In the genomic region with DNA sequence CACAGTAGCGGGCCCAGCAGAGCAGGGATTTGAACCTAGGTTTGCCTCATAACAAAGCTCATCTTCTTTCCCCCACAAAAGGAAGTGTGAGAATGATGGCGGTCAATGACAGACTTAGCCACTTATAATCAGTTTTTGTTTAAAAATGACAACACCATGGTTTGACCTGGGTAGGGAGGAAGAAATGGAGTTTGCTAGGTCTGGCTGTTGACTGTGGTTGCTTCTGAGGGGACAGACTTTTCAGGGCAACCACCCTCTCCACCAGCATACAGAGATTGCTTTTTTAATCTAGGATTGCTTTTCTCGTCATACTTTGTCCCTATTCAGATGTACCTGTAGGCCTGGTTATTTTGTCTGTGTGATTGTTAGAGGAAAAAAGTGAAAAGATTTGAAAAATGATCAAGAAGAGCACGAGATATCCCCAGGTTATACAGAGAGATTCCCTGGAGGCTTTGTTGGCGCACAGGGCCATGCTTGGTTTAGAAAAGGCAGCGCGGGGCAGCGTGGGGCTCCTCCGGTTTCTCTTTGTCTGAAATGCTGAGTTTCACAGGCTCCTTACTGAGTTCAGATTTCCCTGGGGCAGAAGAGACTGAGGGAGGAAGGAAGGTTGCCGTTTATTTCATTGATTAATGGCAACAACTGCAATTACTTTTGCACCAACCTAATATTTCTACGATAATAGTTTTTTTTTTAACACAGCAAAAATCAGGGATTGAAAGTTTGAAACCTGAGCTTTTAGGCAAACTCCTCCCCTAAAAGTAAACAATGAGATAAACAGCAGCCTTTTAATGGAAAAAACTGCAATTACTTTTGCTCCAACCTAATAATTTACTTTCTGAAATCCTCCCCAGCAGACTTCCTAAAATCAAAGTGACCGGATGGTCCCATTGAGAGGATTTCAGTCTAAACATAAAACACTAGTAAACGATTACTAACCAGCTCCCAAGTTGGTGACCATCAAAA, we compare ENCODE assay signal across 13 cellular contexts.
DNase-seq lines count a peak whose midpoint lies in the region; ATAC-seq, FAIRE-seq and TF ChIP-seq lines count a peak whose summit lies in the region.
"Had no signal": no experiment of that assay in that cellular context is flagged by ENCODE, and none has a peak within 500 bp of the region (broad histone marks: within the 10 kb centered on the region; RNA-seq: fewer than 3 reads in every experiment).

No MANE protein-coding gene starts in this region.

- no peak for TF ChIP-seq RAD21 in HepG2 (CRISPR knock-in tag; IDR thresholded peaks at IDR 0.05)

- no peak overlapping the region for H3K27ac Mint-ChIP-seq in activated naive CD4-positive, alpha-beta T cell treated with anti-CD3 and anti-CD28 coated beads for 36 hours

- WGBS in body of pancreas, 2 donors, result 42 to 55% methylated on average over 13 of the region's 13 CpGs
- WGBS in HepG2 (ENCODE audit: low lambda C conversion rate), result 24% methylated on average over 13 of the region's 13 CpGs

- TF ChIP-seq POLR2A in body of pancreas (IDR thresholded peaks at IDR 0.05) (no peak), HepG2 (IDR thresholded peaks at IDR 0.05; ENCODE audit: insufficient read depth in 1 of 2, low read depth in 2 of 2, low read length in 2 of 2) (no peak)

- ATAC-seq in body of pancreas, result no peak
- peak; percentile 38 for ATAC-seq in HepG2
- no peak for ATAC-seq in HG02610 (IDR thresholded peaks at IDR 0.05; ENCODE audit: unreplicated experiment)
- ATAC-seq: GM12878 had no signal

- intact Hi-C loops in A673 (cut with micrococcal nuclease; ENCODE audit: unreplicated experiment) (no loop called here), body of pancreas (cut with DNase I) (loop anchor here (10.0 kb wide), 1 partner anchor 49 kb away; no protein-coding TSS in a partner anchor), HepG2 (cut with micrococcal nuclease; ENCODE audit: unreplicated experiment) (no loop called here)
- intact Hi-C loops in activated naive CD4-positive, alpha-beta T cell treated with anti-CD3 and anti-CD28 coated beads for 36 hours (cut with micrococcal nuclease), result no loop called here

- no peak; a peak in 1 of 4 replicates for TF ChIP-seq EP300 in HepG2 (IDR thresholded peaks at IDR 0.05; ENCODE audit: low read depth in 2 of 2, low read length in 2 of 2)
- no peak for TF ChIP-seq EP300 in HepG2 (CRISPR knock-in tag; IDR thresholded peaks at IDR 0.05; ENCODE audit: borderline replicate concordance)

- POLR2A ChIA-PET in A673 (lab: Charles Lee; ENCODE audit: low non-redundant PET) (no interaction called here), HepG2 (lab: Yijun Ruan, JAX) (interaction anchor here (0.6 to 2.3 kb wide), 10 partner anchors 8 to 115 kb away, joined by 3 to 21 read pairs (median 4); no protein-coding TSS in a partner anchor)

- H3K27me3 ChIP-seq in A673 (replicated peaks; ENCODE audit: insufficient read depth, low read depth, low read length, poor library complexity) (no peaks in the 10 kb centered on the region), body of pancreas (no peaks in the 10 kb centered on the region), HepG2 (ENCODE audit: control insufficient read depth in 1 of 2, insufficient read depth in 2 of 2, low read length in 2 of 2) (no peaks in the 10 kb centered on the region)

- TF ChIP-seq CTCF in A673 (conservative IDR thresholded peaks at IDR 0.05; ENCODE audit: low read depth, low read length), result no peak
- no peak for TF ChIP-seq CTCF in body of pancreas (IDR thresholded peaks at IDR 0.05)
- no peak for TF ChIP-seq CTCF in HepG2 (CRISPR knock-in tag; IDR thresholded peaks at IDR 0.05)

- H3K27ac ChIP-seq in A673 (ENCODE audit: low read depth, low read length, poor library complexity, severe bottlenecking), result peak overlapping the region; percentile 76
- peak overlapping the region; percentile 18 to 68 (median 28) for H3K27ac ChIP-seq in body of pancreas
- H3K27ac ChIP-seq in HepG2 (ENCODE audit: extremely low read length, insufficient read depth, low read length), result peak overlapping the region; percentile 75
- H3K27ac ChIP-seq: epithelial cell of prostate had no signal

- in situ Hi-C loops in HepG2 (cut with HindIII; ENCODE audit: extremely low pct_ligation_motif_present, low pct_unique_long_range_greater_than_20kb), result loop anchor here (10.0 kb wide), 1 partner anchor 129 kb away; a partner anchor contains a TSS

- H3K4me1 ChIP-seq in A673 (ENCODE audit: insufficient read depth, low read length, poor library complexity, severe bottlenecking) (peaks cover 40% of the 10 kb centered on the region), body of pancreas (peaks cover 48% of the 10 kb centered on the region), HepG2 (ENCODE audit: insufficient read depth, low read length) (peaks cover 93% of the 10 kb centered on the region)

- peak; percentile 78 for DNase-seq in A673 (ENCODE audit: low spot score)
- DNase-seq in NCI-H1436 treated with DMSO at 0.1 percent for 48 hours (lab: John Stamatoyannopoulos, UW), result peak; percentile 16
- peak in 1 of 4 donors; percentile 32 for DNase-seq in body of pancreas
- DNase-seq in HepG2 (ENCODE audit: low spot score), result no peak
- DNase-seq in activated naive CD4-positive, alpha-beta T cell treated with anti-CD3 and anti-CD28 coated beads for 36 hours, result no peak
- DNase-seq in superior temporal gyrus (ENCODE audit: extremely low spot score), result no peak
- DNase-seq in LoVo (ENCODE audit: low spot score), result no peak
- DNase-seq: activated CD4-positive, CD25-positive, alpha-beta regulatory T cell; activated T-cell treated with anti-CD3 and anti-CD28 coated beads, Interleukin-2, amount 50 U/mL, for 1 hour; NCI-H774 had no signal

- H3K36me3 Mint-ChIP-seq in activated naive CD4-positive, alpha-beta T cell treated with anti-CD3 and anti-CD28 coated beads for 36 hours (ENCODE audit: low read depth), result no peaks in the 10 kb centered on the region

- H3K36me3 ChIP-seq in A673 (ENCODE audit: insufficient read depth, low read length, poor library complexity, severe bottlenecking) (no peaks in the 10 kb centered on the region), body of pancreas (replicated peaks in 1 of 2; ENCODE audit: insufficient read depth in 1 of 2, low read depth in 2 of 2) (no peaks in the 10 kb centered on the region), HepG2 (replicated peaks in 1 of 2; ENCODE audit: control insufficient read depth in 1 of 2, insufficient read depth in 2 of 2, low read length in 2 of 2) (peaks cover 3 to 7% of the 10 kb centered on the region in 2 experiments; a peak in 2 of 5 replicates)

- H3K9me3 ChIP-seq in A673 (ENCODE audit: low read depth, low read length, poor library complexity, severe bottlenecking) (no peaks in the 10 kb centered on the region), body of pancreas (no peaks in the 10 kb centered on the region), HepG2 (ENCODE audit: low read length) (no peaks in the 10 kb centered on the region)

- no peaks in the 10 kb centered on the region for H3K9me3 Mint-ChIP-seq in activated naive CD4-positive, alpha-beta T cell treated with anti-CD3 and anti-CD28 coated beads for 36 hours

- H3K4me2 ChIP-seq in HepG2 (ENCODE audit: low read depth, low read length), result peak overlapping the region; percentile 76

- H3K4me1 Mint-ChIP-seq in activated naive CD4-positive, alpha-beta T cell treated with anti-CD3 and anti-CD28 coated beads for 36 hours (ENCODE audit: low read depth), result no peaks in the 10 kb centered on the region

- H3K27me3 Mint-ChIP-seq in activated naive CD4-positive, alpha-beta T cell treated with anti-CD3 and anti-CD28 coated beads for 36 hours (ENCODE audit: low read depth), result no peaks in the 10 kb centered on the region

- CTCF ChIA-PET in A673 (lab: Charles Lee) (no interaction called here), HepG2 (lab: Yijun Ruan, JAX; ENCODE audit: low intra/inter-chr PET ratio, low total read pairs) (no interaction called here)
- CTCF ChIA-PET in activated naive CD4-positive, alpha-beta T cell treated with anti-CD3 and anti-CD28 coated beads for 36 hours (lab: Charles Lee), result interaction anchor here (0.6 kb wide), 1 partner anchor 164 kb away, joined by 3 read pairs; no protein-coding TSS in a partner anchor

- no TSS peak for BruUV-seq in A673 (replicated peaks; lab: Mats Ljungman, UMichigan)
- no TSS peak for BruUV-seq in HepG2 (replicated peaks; lab: Mats Ljungman, UMichigan)

- peak overlapping the region; percentile 59 for H3K9ac ChIP-seq in HepG2 (ENCODE audit: insufficient read depth, low read depth, low read length)

- H3K4me3 ChIP-seq in A673 (ENCODE audit: low read depth, low read length, poor library complexity, severe bottlenecking), result peak overlapping the region; percentile 15
- no peak overlapping the region for H3K4me3 ChIP-seq in body of pancreas
- H3K4me3 ChIP-seq in HepG2 (replicated peaks in 1 of 3; ENCODE audit: insufficient read depth in 1 of 3, low read depth in 2 of 3, low read length in 3 of 3), result peak overlapping the region in 2 of 3 experiments; percentile 39 to 50; a peak in 4 of 6 replicates
- H3K4me3 ChIP-seq: GM12878 had no signal

- FAIRE-seq in HepG2 (lab: Jason Lieb, UNC), result no peak
- FAIRE-seq: GM12878 had no signal

- H4K20me1 ChIP-seq in HepG2 (ENCODE audit: insufficient read depth, low read length), result peaks cover 41% of the 10 kb centered on the region; the same call in 1 of the 2 replicates

- H3K79me2 ChIP-seq in HepG2 (ENCODE audit: insufficient read depth, low read length), result peaks cover 92% of the 10 kb centered on the region

- no peak overlapping the region for H3K4me3 Mint-ChIP-seq in activated naive CD4-positive, alpha-beta T cell treated with anti-CD3 and anti-CD28 coated beads for 36 hours

- H2AFZ ChIP-seq in HepG2 (ENCODE audit: low read length), result no peak overlapping the region

TF ChIP-seq in HepG2, 621 proteins besides CTCF, POLR2A, EP300 and RAD21 (continues in another document):
- TF ChIP-seq FOSL2 (CRISPR knock-in tag; IDR thresholded peaks at IDR 0.05), result no peak
- TF ChIP-seq ZNF616 (CRISPR knock-in tag; IDR thresholded peaks at IDR 0.05; ENCODE audit: low read depth), result no peak
- no peak for TF ChIP-seq ZNF431 (CRISPR knock-in tag; IDR thresholded peaks at IDR 0.05; ENCODE audit: borderline replicate concordance, low read depth)
- peak; percentile 81 for TF ChIP-seq ESRRA (CRISPR knock-in tag; IDR thresholded peaks at IDR 0.05; ENCODE audit: low read depth)
- peak; percentile 34; the same call in 1 of the 2 replicates for TF ChIP-seq BCL6 (CRISPR knock-in tag; IDR thresholded peaks at IDR 0.05)

Comparison
In these comparisons a context has a peak if more than half of its experiments do, and no peak if none do; other contexts are left out.
1. DNase-seq: peak in A673 (single experiment) and NCI-H1436 treated with DMSO at 0.1 percent for 48 hours (single experiment); none in HepG2 (single experiment), activated naive CD4-positive, alpha-beta T cell treated with anti-CD3 and anti-CD28 coated beads for 36 hours (single experiment), superior temporal gyrus (single experiment) and LoVo (single experiment).
2. H3K4me3 ChIP-seq: peak in A673 (single experiment) and HepG2 (2 of 3); none in body of pancreas (0 of 2).
3. Peak in every context shown above with its lines, with median percentiles within 50 percentile points of each other: H3K27ac ChIP-seq.